1 cellular context compared by ENCODE assay signal in the genomic region with DNA sequence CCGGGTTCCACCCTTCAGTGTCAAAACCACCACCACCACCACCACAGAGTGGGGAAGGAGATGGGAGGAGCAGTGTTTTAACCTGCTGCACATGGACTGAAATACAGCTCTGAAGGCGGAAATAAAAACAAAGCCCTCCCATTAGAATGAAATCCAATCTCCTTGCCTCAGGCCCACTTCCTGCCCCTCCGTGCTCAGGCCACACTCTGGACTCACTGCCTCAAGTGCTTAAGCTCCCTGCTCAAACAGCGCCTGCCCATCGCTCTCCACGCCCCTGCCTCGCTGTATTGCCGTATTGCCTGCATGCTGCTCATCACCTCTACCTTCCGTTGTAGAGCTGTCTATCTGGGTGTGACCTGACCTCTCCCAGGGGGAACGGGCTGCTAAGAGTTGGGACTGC.
TF ChIP-seq lines count a peak whose summit lies in the region.

No MANE protein-coding gene starts in this region.

TF ChIP-seq in K562, 482 proteins besides CTCF, POLR2A, EP300 and RAD21 (continues in another document):
- TF ChIP-seq ZNF830 (CRISPR knock-in tag; IDR thresholded peaks at IDR 0.05) (no peak), ZNF212 (CRISPR knock-in tag; IDR thresholded peaks at IDR 0.05) (no peak), TBP (optimal IDR thresholded peaks at IDR 0.05; ENCODE audit: low read depth, low read length) (no peak), NR3C1 (CRISPR knock-in tag; IDR thresholded peaks at IDR 0.05) (no peak), MCM7 (IDR thresholded peaks at IDR 0.05) (no peak), ZNF224 (CRISPR knock-in tag; IDR thresholded peaks at IDR 0.05) (no peak), ZNF324 (CRISPR knock-in tag; IDR thresholded peaks at IDR 0.05) (no peak), ZBTB1 (CRISPR knock-in tag; IDR thresholded peaks at IDR 0.05; ENCODE audit: borderline replicate concordance, low read depth) (no peak), MTF1 (CRISPR knock-in tag; IDR thresholded peaks at IDR 0.05; ENCODE audit: borderline replicate concordance) (no peak), U2AF2 (optimal IDR thresholded peaks at IDR 0.05; ENCODE audit: low read depth, low read length) (no peak), ZSCAN32 (CRISPR knock-in tag; IDR thresholded peaks at IDR 0.05) (no peak), TSC22D4 (tag; IDR thresholded peaks at IDR 0.05) (no peak), ZNF584 (CRISPR knock-in tag; IDR thresholded peaks at IDR 0.05; ENCODE audit: low read depth) (peak; percentile 12; the same call in 1 of the 2 replicates), HEY1 (CRISPR knock-in tag; IDR thresholded peaks at IDR 0.05; ENCODE audit: borderline replicate concordance) (no peak), MBD2 (IDR thresholded peaks at IDR 0.05; ENCODE audit: borderline replicate concordance, low read depth) (no peak), SAFB (IDR thresholded peaks at IDR 0.05; ENCODE audit: borderline replicate concordance, low read depth, low read length) (no peak), ADNP (tag; IDR thresholded peaks at IDR 0.05) (no peak), ELF1 (tag; IDR thresholded peaks at IDR 0.05) (no peak), HLTF (IDR thresholded peaks at IDR 0.05) (no peak), FOXA1 (IDR thresholded peaks at IDR 0.05; ENCODE audit: borderline replicate concordance) (no peak)
- TF ChIP-seq, protein P1, sequence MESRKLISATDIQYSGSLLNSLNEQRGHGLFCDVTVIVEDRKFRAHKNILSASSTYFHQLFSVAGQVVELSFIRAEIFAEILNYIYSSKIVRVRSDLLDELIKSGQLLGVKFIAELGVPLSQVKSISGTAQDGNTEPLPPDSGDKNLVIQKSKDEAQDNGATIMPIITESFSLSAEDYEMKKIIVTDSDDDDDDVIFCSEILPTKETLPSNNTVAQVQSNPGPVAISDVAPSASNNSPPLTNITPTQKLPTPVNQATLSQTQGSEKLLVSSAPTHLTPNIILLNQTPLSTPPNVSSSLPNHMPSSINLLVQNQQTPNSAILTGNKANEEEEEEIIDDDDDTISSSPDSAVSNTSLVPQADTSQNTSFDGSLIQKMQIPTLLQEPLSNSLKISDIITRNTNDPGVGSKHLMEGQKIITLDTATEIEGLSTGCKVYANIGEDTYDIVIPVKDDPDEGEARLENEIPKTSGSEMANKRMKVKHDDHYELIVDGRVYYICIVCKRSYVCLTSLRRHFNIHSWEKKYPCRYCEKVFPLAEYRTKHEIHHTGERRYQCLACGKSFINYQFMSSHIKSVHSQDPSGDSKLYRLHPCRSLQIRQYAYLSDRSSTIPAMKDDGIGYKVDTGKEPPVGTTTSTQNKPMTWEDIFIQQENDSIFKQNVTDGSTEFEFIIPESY (CRISPR knock-in tag; IDR thresholded peaks at IDR 0.05) = peak; percentile 1; the same call in 1 of the 2 replicates
- TF ChIP-seq, protein P2, sequence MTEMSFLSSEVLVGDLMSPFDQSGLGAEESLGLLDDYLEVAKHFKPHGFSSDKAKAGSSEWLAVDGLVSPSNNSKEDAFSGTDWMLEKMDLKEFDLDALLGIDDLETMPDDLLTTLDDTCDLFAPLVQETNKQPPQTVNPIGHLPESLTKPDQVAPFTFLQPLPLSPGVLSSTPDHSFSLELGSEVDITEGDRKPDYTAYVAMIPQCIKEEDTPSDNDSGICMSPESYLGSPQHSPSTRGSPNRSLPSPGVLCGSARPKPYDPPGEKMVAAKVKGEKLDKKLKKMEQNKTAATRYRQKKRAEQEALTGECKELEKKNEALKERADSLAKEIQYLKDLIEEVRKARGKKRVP (CRISPR knock-in tag; IDR thresholded peaks at IDR 0.05) = no peak
- TF ChIP-seq, protein P3, sequence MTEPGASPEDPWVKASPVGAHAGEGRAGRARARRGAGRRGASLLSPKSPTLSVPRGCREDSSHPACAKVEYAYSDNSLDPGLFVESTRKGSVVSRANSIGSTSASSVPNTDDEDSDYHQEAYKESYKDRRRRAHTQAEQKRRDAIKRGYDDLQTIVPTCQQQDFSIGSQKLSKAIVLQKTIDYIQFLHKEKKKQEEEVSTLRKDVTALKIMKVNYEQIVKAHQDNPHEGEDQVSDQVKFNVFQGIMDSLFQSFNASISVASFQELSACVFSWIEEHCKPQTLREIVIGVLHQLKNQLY (CRISPR knock-in tag; conservative IDR thresholded peaks at IDR 0.05) = no peak
- TF ChIP-seq, protein P4, sequence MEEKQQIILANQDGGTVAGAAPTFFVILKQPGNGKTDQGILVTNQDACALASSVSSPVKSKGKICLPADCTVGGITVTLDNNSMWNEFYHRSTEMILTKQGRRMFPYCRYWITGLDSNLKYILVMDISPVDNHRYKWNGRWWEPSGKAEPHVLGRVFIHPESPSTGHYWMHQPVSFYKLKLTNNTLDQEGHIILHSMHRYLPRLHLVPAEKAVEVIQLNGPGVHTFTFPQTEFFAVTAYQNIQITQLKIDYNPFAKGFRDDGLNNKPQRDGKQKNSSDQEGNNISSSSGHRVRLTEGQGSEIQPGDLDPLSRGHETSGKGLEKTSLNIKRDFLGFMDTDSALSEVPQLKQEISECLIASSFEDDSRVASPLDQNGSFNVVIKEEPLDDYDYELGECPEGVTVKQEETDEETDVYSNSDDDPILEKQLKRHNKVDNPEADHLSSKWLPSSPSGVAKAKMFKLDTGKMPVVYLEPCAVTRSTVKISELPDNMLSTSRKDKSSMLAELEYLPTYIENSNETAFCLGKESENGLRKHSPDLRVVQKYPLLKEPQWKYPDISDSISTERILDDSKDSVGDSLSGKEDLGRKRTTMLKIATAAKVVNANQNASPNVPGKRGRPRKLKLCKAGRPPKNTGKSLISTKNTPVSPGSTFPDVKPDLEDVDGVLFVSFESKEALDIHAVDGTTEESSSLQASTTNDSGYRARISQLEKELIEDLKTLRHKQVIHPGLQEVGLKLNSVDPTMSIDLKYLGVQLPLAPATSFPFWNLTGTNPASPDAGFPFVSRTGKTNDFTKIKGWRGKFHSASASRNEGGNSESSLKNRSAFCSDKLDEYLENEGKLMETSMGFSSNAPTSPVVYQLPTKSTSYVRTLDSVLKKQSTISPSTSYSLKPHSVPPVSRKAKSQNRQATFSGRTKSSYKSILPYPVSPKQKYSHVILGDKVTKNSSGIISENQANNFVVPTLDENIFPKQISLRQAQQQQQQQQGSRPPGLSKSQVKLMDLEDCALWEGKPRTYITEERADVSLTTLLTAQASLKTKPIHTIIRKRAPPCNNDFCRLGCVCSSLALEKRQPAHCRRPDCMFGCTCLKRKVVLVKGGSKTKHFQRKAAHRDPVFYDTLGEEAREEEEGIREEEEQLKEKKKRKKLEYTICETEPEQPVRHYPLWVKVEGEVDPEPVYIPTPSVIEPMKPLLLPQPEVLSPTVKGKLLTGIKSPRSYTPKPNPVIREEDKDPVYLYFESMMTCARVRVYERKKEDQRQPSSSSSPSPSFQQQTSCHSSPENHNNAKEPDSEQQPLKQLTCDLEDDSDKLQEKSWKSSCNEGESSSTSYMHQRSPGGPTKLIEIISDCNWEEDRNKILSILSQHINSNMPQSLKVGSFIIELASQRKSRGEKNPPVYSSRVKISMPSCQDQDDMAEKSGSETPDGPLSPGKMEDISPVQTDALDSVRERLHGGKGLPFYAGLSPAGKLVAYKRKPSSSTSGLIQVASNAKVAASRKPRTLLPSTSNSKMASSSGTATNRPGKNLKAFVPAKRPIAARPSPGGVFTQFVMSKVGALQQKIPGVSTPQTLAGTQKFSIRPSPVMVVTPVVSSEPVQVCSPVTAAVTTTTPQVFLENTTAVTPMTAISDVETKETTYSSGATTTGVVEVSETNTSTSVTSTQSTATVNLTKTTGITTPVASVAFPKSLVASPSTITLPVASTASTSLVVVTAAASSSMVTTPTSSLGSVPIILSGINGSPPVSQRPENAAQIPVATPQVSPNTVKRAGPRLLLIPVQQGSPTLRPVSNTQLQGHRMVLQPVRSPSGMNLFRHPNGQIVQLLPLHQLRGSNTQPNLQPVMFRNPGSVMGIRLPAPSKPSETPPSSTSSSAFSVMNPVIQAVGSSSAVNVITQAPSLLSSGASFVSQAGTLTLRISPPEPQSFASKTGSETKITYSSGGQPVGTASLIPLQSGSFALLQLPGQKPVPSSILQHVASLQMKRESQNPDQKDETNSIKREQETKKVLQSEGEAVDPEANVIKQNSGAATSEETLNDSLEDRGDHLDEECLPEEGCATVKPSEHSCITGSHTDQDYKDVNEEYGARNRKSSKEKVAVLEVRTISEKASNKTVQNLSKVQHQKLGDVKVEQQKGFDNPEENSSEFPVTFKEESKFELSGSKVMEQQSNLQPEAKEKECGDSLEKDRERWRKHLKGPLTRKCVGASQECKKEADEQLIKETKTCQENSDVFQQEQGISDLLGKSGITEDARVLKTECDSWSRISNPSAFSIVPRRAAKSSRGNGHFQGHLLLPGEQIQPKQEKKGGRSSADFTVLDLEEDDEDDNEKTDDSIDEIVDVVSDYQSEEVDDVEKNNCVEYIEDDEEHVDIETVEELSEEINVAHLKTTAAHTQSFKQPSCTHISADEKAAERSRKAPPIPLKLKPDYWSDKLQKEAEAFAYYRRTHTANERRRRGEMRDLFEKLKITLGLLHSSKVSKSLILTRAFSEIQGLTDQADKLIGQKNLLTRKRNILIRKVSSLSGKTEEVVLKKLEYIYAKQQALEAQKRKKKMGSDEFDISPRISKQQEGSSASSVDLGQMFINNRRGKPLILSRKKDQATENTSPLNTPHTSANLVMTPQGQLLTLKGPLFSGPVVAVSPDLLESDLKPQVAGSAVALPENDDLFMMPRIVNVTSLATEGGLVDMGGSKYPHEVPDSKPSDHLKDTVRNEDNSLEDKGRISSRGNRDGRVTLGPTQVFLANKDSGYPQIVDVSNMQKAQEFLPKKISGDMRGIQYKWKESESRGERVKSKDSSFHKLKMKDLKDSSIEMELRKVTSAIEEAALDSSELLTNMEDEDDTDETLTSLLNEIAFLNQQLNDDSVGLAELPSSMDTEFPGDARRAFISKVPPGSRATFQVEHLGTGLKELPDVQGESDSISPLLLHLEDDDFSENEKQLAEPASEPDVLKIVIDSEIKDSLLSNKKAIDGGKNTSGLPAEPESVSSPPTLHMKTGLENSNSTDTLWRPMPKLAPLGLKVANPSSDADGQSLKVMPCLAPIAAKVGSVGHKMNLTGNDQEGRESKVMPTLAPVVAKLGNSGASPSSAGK (IDR thresholded peaks at IDR 0.05) = peak; percentile 13; the same call in 1 of the 2 replicates
- TF ChIP-seq, protein P5, sequence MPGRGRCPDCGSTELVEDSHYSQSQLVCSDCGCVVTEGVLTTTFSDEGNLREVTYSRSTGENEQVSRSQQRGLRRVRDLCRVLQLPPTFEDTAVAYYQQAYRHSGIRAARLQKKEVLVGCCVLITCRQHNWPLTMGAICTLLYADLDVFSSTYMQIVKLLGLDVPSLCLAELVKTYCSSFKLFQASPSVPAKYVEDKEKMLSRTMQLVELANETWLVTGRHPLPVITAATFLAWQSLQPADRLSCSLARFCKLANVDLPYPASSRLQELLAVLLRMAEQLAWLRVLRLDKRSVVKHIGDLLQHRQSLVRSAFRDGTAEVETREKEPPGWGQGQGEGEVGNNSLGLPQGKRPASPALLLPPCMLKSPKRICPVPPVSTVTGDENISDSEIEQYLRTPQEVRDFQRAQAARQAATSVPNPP (IDR thresholded peaks at IDR 0.05; ENCODE audit: borderline replicate concordance, insufficient read depth, insufficient read length) = no peak
- TF ChIP-seq, protein P6, sequence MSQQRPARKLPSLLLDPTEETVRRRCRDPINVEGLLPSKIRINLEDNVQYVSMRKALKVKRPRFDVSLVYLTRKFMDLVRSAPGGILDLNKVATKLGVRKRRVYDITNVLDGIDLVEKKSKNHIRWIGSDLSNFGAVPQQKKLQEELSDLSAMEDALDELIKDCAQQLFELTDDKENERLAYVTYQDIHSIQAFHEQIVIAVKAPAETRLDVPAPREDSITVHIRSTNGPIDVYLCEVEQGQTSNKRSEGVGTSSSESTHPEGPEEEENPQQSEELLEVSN (IDR thresholded peaks at IDR 0.05; ENCODE audit: borderline replicate concordance in 1 of 2, extremely low read depth in 1 of 2, insufficient read depth in 1 of 2, insufficient read length in 1 of 2, low read depth in 1 of 2, low read length in 1 of 2, poor library complexity in 1 of 2, severe bottlenecking in 1 of 2) = peak in 1 of 2 experiments; percentile 11
